12 cellular contexts compared by ENCODE assay signal in the genomic region with DNA sequence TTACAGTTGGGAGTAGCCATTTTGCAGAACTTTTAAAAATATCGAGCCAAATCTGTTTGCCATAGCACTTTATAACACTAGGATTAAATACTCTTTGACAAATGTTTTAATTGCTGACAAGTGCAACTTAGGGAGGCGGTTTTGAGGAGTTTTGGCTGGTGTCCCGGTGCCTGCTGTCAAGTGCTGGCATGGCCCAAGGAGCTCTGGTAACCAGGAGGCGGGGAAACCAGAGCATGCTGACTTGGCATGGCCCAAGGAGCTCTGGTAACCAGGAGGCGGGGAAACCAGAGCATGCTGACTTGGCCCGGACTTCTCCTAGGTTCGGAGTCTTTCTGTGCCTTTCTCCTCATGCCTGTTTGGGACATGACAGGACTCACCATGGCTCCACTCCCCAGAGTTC. TPM values are rescaled to one million over a fixed set of nuclear protein-coding genes. Genes with fewer than 3 reads are reported as not detected.
DNase-seq lines count a peak whose midpoint lies in the region; ATAC-seq and TF ChIP-seq lines count a peak whose summit lies in the region.
"Had no signal": no experiment of that assay in that cellular context is flagged by ENCODE, and none has a peak within 500 bp of the region (broad histone marks: within the 10 kb centered on the region; RNA-seq: fewer than 3 reads in every experiment).

No MANE protein-coding gene starts in this region.

- H3K9ac ChIP-seq in HCT116 (ENCODE audit: low read length): no peak overlapping the region

- no peak overlapping the region for H3K27ac Mint-ChIP-seq in MCF 10A (ENCODE audit: low read depth, unreplicated experiment)
- H3K27ac Mint-ChIP-seq: activated CD4-positive, alpha-beta T cell treated with anti-CD3 and anti-CD28 coated beads for 36 hours; CD4-positive, alpha-beta memory T cell had no signal

- CTCF ChIA-PET in HCT116 (lab: Charles Lee) (no interaction called here), MCF 10A (lab: Yijun Ruan, JAX) (no interaction called here)

- RAD21 ChIA-PET in HCT116 (lab: Charles Lee; ENCODE audit: low non-redundant PET in 1 of 2, low total read pairs in 2 of 2, uncharacterized antibody in 2 of 2, unreplicated experiment in 2 of 2): no interaction called here

- H3K4me1 ChIP-seq in HCT116 (ENCODE audit: control insufficient read depth in 1 of 2, insufficient read depth in 2 of 2, low read length in 2 of 2) (peaks cover 6 to 11% of the 10 kb centered on the region in 2 experiments; a peak in 3 of 4 replicates), gastrocnemius medialis (peaks cover 0 to 20% of the 10 kb centered on the region in 2 donors)

- H3K27me3 Mint-ChIP-seq in MCF 10A (ENCODE audit: insufficient read depth, unreplicated experiment): peaks cover 35% of the 10 kb centered on the region

- H3K27me3 ChIP-seq in HCT116 (ENCODE audit: insufficient read depth, low read length) (no peaks in the 10 kb centered on the region), gastrocnemius medialis (no peaks in the 10 kb centered on the region)

- no peaks in the 10 kb centered on the region for H3K36me3 ChIP-seq in HCT116 (ENCODE audit: control insufficient read depth in 1 of 2, insufficient read depth in 2 of 2, low read length in 2 of 2)
- no peaks in the 10 kb centered on the region for H3K36me3 ChIP-seq in gastrocnemius medialis

- intact Hi-C loops in HCT116 (cut with micrococcal nuclease): loop anchor here (10.0 kb wide), 1 partner anchor 205 kb away; no protein-coding TSS in a partner anchor
- intact Hi-C loops in MCF 10A (cut with micrococcal nuclease): no loop called here
- intact Hi-C loops in gastrocnemius medialis (cut with DNase I; ENCODE audit: low total_unique reads): no loop called here

- no peak for TF ChIP-seq POLR2A in HCT116 (IDR thresholded peaks at IDR 0.05; ENCODE audit: borderline replicate concordance, extremely low read depth, insufficient read depth, insufficient read length)
- TF ChIP-seq POLR2A in gastrocnemius medialis (IDR thresholded peaks at IDR 0.05): no peak

- no peaks in the 10 kb centered on the region for H3K79me2 ChIP-seq in HCT116 (ENCODE audit: insufficient read depth, low read length)

- TF ChIP-seq CTCF in HCT116 (IDR thresholded peaks at IDR 0.05 in 2 of 3, conservative IDR thresholded peaks at IDR 0.05 in 1 of 3; ENCODE audit: borderline replicate concordance in 1 of 3, insufficient read depth in 1 of 3, low read depth in 2 of 3, low read length in 2 of 3): no peak
- TF ChIP-seq CTCF in MCF 10A (IDR thresholded peaks at IDR 0.05; ENCODE audit: unreplicated experiment): no peak
- no peak for TF ChIP-seq CTCF in gastrocnemius medialis (IDR thresholded peaks at IDR 0.05 in 4 of 5, conservative IDR thresholded peaks at IDR 0.05 in 1 of 5)

- DNase-seq in HCT116 (ENCODE audit: low read depth, low spot score): no peak
- DNase-seq in MCF 10A (ENCODE audit: unreplicated experiment): peak; percentile 80
- DNase-seq in hypothalamus (lab: John Stamatoyannopoulos, UW): peak in 34 of 51 donors; percentile 5 to 84 (median 48)
- DNase-seq in gastrocnemius medialis: peak; percentile 68 to 78
- no peak for DNase-seq in NCI-H2107 treated with DMSO at 0.1 percent for 48 hours (lab: John Stamatoyannopoulos, UW; ENCODE audit: unreplicated experiment)
- no peak for DNase-seq in NCI-H1092 treated with DMSO at 0.1 percent for 48 hours (lab: John Stamatoyannopoulos, UW)
- DNase-seq: activated CD4-positive, alpha-beta T cell treated with anti-CD3 and anti-CD28 coated beads for 36 hours; CD4-positive, alpha-beta memory T cell; NCI-H748 treated with DMSO at 0.1 percent for 48 hours had no signal

- H3K36me3 Mint-ChIP-seq in MCF 10A (ENCODE audit: insufficient read depth, unreplicated experiment): no peaks in the 10 kb centered on the region
- H3K36me3 Mint-ChIP-seq: CD4-positive, alpha-beta memory T cell had no signal

- H3K9me2 ChIP-seq in HCT116 (ENCODE audit: insufficient read depth): no peaks in the 10 kb centered on the region

- H4K20me1 ChIP-seq in HCT116 (ENCODE audit: insufficient read depth): no peaks in the 10 kb centered on the region

- no peak overlapping the region for H2AFZ ChIP-seq in HCT116 (ENCODE audit: low read depth, low read length, poor library complexity, severe bottlenecking)

- H3K4me2 ChIP-seq in HCT116 (ENCODE audit: low read length): peak overlapping the region; percentile 43; the same call in 1 of the 2 replicates

- no peak for TF ChIP-seq RAD21 in HCT116 (IDR thresholded peaks at IDR 0.05; ENCODE audit: low read depth)

- in situ Hi-C loops in gastrocnemius medialis (cut with MboI; ENCODE audit: low sequenced_read_pairs in 4 of 4): loop anchor here (10.0 to 25.0 kb wide), 6 partner anchors 358 to 1185 kb away; a partner anchor contains a TSS

- H3K4me3 Mint-ChIP-seq in MCF 10A (ENCODE audit: unreplicated experiment): no peak overlapping the region
- H3K4me3 Mint-ChIP-seq: activated CD4-positive, alpha-beta T cell treated with anti-CD3 and anti-CD28 coated beads for 36 hours; CD4-positive, alpha-beta memory T cell had no signal

- H3K27ac ChIP-seq in HCT116 (ENCODE audit: low read depth, low read length): no peak overlapping the region
- H3K27ac ChIP-seq in gastrocnemius medialis: no peak overlapping the region

- peaks cover 7% of the 10 kb centered on the region for H3K4me1 Mint-ChIP-seq in MCF 10A (ENCODE audit: insufficient read depth, unreplicated experiment)

- POLR2A ChIA-PET in HCT116 (lab: Charles Lee): no interaction called here
- POLR2A ChIA-PET in MCF 10A (lab: Yijun Ruan, JAX): interaction anchor here (0.7 kb wide), 1 partner anchor 46 kb away, joined by 3 read pairs; no protein-coding TSS in a partner anchor

- H3K9me3 Mint-ChIP-seq in MCF 10A (ENCODE audit: unreplicated experiment): no peaks in the 10 kb centered on the region
- H3K9me3 Mint-ChIP-seq: CD4-positive, alpha-beta memory T cell had no signal

- H3K4me3 ChIP-seq in HCT116 (replicated peaks in 1 of 2; ENCODE audit: low read depth in 1 of 2, low read length in 2 of 2) (no peak overlapping the region), gastrocnemius medialis (no peak overlapping the region)

- no peaks in the 10 kb centered on the region for H3K9me3 ChIP-seq in HCT116 (ENCODE audit: control insufficient read depth in 1 of 2, insufficient read depth in 1 of 2, low read depth in 1 of 2, low read length in 2 of 2)
- H3K9me3 ChIP-seq in gastrocnemius medialis: no peaks in the 10 kb centered on the region

- ATAC-seq in HCT116 (0 out of 2 replicates have a peak, but pooled peaks have one; percentile 49), gastrocnemius medialis (peak; percentile 90 to 93), HG03439 (IDR thresholded peaks at IDR 0.05; ENCODE audit: unreplicated experiment) (no peak), HG02938 (IDR thresholded peaks at IDR 0.05; ENCODE audit: unreplicated experiment) (no peak)
- ATAC-seq: SK-N-SH treated with all-trans-retinoic acid at 6 μM for 48 hours had no signal

- no TSS peak for BruUV-seq in HCT116 (replicated peaks; lab: Mats Ljungman, UMichigan)
- no TSS peak for BruUV-seq in MCF 10A (replicated peaks; lab: Mats Ljungman, UMichigan)

TF ChIP-seq in HCT116, 20 proteins besides CTCF, POLR2A, EP300 and RAD21:
- TF ChIP-seq TCF7L2 (IDR thresholded peaks at IDR 0.05; ENCODE audit: borderline replicate concordance, extremely low read depth, insufficient read depth, insufficient read length) (no peak), ZNF274 (IDR thresholded peaks at IDR 0.05; ENCODE audit: low read depth, low read length) (no peak), EZH2 (IDR thresholded peaks at IDR 0.05) (no peak), CBX3 (IDR thresholded peaks at IDR 0.05; ENCODE audit: low read depth) (no peak), SIN3A (IDR thresholded peaks at IDR 0.05; ENCODE audit: low read depth) (no peak), EZH2phosphoT487 (IDR thresholded peaks at IDR 0.05; ENCODE audit: borderline replicate concordance) (no peak), CEBPB (IDR thresholded peaks at IDR 0.05; ENCODE audit: low read depth) (no peak)
- TF ChIP-seq, protein P1, sequence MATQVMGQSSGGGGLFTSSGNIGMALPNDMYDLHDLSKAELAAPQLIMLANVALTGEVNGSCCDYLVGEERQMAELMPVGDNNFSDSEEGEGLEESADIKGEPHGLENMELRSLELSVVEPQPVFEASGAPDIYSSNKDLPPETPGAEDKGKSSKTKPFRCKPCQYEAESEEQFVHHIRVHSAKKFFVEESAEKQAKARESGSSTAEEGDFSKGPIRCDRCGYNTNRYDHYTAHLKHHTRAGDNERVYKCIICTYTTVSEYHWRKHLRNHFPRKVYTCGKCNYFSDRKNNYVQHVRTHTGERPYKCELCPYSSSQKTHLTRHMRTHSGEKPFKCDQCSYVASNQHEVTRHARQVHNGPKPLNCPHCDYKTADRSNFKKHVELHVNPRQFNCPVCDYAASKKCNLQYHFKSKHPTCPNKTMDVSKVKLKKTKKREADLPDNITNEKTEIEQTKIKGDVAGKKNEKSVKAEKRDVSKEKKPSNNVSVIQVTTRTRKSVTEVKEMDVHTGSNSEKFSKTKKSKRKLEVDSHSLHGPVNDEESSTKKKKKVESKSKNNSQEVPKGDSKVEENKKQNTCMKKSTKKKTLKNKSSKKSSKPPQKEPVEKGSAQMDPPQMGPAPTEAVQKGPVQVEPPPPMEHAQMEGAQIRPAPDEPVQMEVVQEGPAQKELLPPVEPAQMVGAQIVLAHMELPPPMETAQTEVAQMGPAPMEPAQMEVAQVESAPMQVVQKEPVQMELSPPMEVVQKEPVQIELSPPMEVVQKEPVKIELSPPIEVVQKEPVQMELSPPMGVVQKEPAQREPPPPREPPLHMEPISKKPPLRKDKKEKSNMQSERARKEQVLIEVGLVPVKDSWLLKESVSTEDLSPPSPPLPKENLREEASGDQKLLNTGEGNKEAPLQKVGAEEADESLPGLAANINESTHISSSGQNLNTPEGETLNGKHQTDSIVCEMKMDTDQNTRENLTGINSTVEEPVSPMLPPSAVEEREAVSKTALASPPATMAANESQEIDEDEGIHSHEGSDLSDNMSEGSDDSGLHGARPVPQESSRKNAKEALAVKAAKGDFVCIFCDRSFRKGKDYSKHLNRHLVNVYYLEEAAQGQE (IDR thresholded peaks at IDR 0.05; ENCODE audit: low read depth): no peak
- TF ChIP-seq, protein P2, sequence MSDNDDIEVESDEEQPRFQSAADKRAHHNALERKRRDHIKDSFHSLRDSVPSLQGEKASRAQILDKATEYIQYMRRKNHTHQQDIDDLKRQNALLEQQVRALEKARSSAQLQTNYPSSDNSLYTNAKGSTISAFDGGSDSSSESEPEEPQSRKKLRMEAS (IDR thresholded peaks at IDR 0.05): no peak
TF ChIP-seq in HCT116: peak in this region for 0.

RNA-seq across cellular contexts. Expression of a gene that starts 30.8 kb away (rescaled TPM):
- total RNA-seq in HCT116 (2021; ENCODE audit: unreplicated experiment): 10.3 TPM
- 8.5 and 10.9 TPM in 2 replicates for polyA plus RNA-seq in HCT116 (2012)
- 13.0 and 16.3 TPM in 2 replicates for total RNA-seq in MCF 10A (2022)
- total RNA-seq in gastrocnemius medialis: 10 to 100 TPM; 38.1 to 65.5 (median 61.5) TPM

Comparison
In these comparisons a context has a peak if more than half of its experiments do, and no peak if none do; other contexts are left out.
1. ATAC-seq: peak in HCT116 (single experiment) and gastrocnemius medialis (2 of 2); none in HG03439 (single experiment) and HG02938 (single experiment).
2. DNase-seq: peak in MCF 10A (single experiment), hypothalamus (34 of 51) and gastrocnemius medialis (2 of 2); none in HCT116 (single experiment), NCI-H2107 treated with DMSO at 0.1 percent for 48 hours (single experiment) and NCI-H1092 treated with DMSO at 0.1 percent for 48 hours (single experiment).